Comparison of ENCODE assay signal across 37 cellular contexts in the genomic region with DNA sequence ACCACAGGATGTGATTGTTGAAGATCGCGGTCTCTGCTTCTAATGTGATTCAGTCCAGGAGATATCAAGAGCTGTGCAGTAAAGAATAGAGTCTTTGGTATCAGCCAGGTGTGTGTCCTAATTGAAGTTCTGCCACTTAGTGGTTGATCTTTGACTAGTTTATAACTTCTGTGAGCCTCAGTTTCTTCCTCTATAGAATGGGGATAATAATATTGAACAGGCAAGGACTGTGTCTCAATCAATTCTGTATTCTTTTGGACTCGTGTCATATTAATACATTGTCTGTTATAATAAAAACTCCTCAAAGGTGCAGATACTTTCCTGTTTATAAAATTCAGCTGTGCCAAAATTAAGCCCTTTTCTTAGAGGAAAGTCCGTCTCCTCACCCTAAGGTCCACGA.
"Had no signal": no experiment of that assay in that cellular context is flagged by ENCODE, and none has a peak within 500 bp of the region (broad histone marks: within the 10 kb centered on the region; RNA-seq: fewer than 3 reads in every experiment).

No MANE protein-coding gene starts in this region.

- H3K9me3 Mint-ChIP-seq: activated B cell treated with CpG ODN at 0.5 μM for 24 hours; activated CD4-positive, alpha-beta memory T cell treated with anti-CD3 and anti-CD28 coated beads for 36 hours; activated CD4-positive, alpha-beta T cell treated with anti-CD3 and anti-CD28 coated beads, Interleukin-2, amount 10 ng/mL, durations not matched to agents 24 days and 14 days; activated CD8-positive, alpha-beta T cell treated with anti-CD3 and anti-CD28 coated beads for 36 hours; activated naive CD4-positive, alpha-beta T cell treated with anti-CD3 and anti-CD28 coated beads for 36 hours; activated naive CD8-positive, alpha-beta T cell treated with anti-CD3 and anti-CD28 coated beads for 36 hours; activated T-cell treated with anti-CD3 and anti-CD28 coated beads, Interleukin-2, amount 50 U/mL, for 4 hours; activated T-cell treated with anti-CD3 and anti-CD28 coated beads, Interleukin-2, amount 50 U/mL, for 72 hours; activated T-helper 1 cell treated with anti-CD3 and anti-CD28 coated beads, Interleukin-12 subunit alpha, Interleukin-12 subunit beta, Interleukin-2, Interleukin-4 antibody, amounts not matched to agents 30 ng/mL and 10 ng/mL and 1 ng/mL, durations not matched to agents 14 hours and 24 hours and 36 hours; activated T-helper 17 cell treated with anti-CD3 and anti-CD28 coated beads, Interleukin-2, amount 50 U/mL, for 72 hours; brain; central memory CD8-positive, alpha-beta T cell; T-helper 1 cell treated with Interleukin-12 subunit alpha and Interleukin-12 subunit beta and Interleukin-4 antibody, amounts not matched to agents 30 μg/mL and 1 μg/mL, for 36 hours; T-helper 2 cell treated with Interferon-gamma antibody and Interleukin-4, amounts not matched to agents 5 μg/mL and 100 μg/mL, for 36 hours had no signal

- H3K4me1 ChIP-seq: adrenal gland had no signal

- H3K4me3 Mint-ChIP-seq: activated B cell treated with CpG ODN at 0.5 μM for 24 hours; activated CD4-positive, alpha-beta memory T cell treated with anti-CD3 and anti-CD28 coated beads for 36 hours; activated CD4-positive, alpha-beta T cell treated with anti-CD3 and anti-CD28 coated beads, Interleukin-2, amount 10 ng/mL, durations not matched to agents 24 days and 14 days; activated CD8-positive, alpha-beta T cell treated with anti-CD3 and anti-CD28 coated beads for 36 hours; activated naive CD4-positive, alpha-beta T cell treated with anti-CD3 and anti-CD28 coated beads for 36 hours; activated naive CD8-positive, alpha-beta T cell treated with anti-CD3 and anti-CD28 coated beads for 36 hours; activated T-cell treated with anti-CD3 and anti-CD28 coated beads, Interleukin-2, amount 50 U/mL, for 4 hours; activated T-cell treated with anti-CD3 and anti-CD28 coated beads, Interleukin-2, amount 50 U/mL, for 72 hours; activated T-helper 1 cell treated with anti-CD3 and anti-CD28 coated beads, Interleukin-12 subunit alpha, Interleukin-12 subunit beta, Interleukin-2, Interleukin-4 antibody, amounts not matched to agents 30 ng/mL and 10 ng/mL and 1 ng/mL, durations not matched to agents 14 hours and 24 hours and 36 hours; activated T-helper 17 cell treated with anti-CD3 and anti-CD28 coated beads, Interleukin-2, amount 50 U/mL, for 72 hours; brain; central memory CD8-positive, alpha-beta T cell; T-helper 1 cell treated with Interleukin-12 subunit alpha and Interleukin-12 subunit beta and Interleukin-4 antibody, amounts not matched to agents 30 μg/mL and 1 μg/mL, for 36 hours; T-helper 2 cell treated with Interferon-gamma antibody and Interleukin-4, amounts not matched to agents 5 μg/mL and 100 μg/mL, for 36 hours had no signal

- ATAC-seq: activated CD8-positive, alpha-beta T cell treated with anti-CD3 and anti-CD28 coated beads for 36 hours; activated T-cell treated with anti-CD3 and anti-CD28 coated beads, Interleukin-2, amount 50 U/mL, for 4 hours; activated T-cell treated with anti-CD3 and anti-CD28 coated beads, Interleukin-2, amount 50 U/mL, for 72 hours; activated T-helper 17 cell treated with anti-CD3 and anti-CD28 coated beads, Interleukin-2, amount 50 U/mL, for 72 hours had no signal

- H3K36me3 ChIP-seq: adrenal gland had no signal

- H3K4me3 ChIP-seq: adrenal gland, cardiac muscle cell had no signal

- H3K27ac ChIP-seq: adrenal gland, cardiac muscle cell, VCaP had no signal

- DNase-seq: activated B cell treated with CpG ODN at 0.5 μM for 24 hours; activated CD4-positive, alpha-beta memory T cell treated with anti-CD3 and anti-CD28 coated beads for 36 hours; activated CD4-positive, alpha-beta T cell treated with anti-CD3 and anti-CD28 coated beads for 4 hours; activated CD4-positive, alpha-beta T cell treated with anti-CD3 and anti-CD28 coated beads, Interleukin-2, amount 10 ng/mL, durations not matched to agents 24 days and 14 days; activated CD4-positive, alpha-beta T cell treated with anti-CD3 and anti-CD28 coated beads, Interleukin-2, amount 50 U/mL, for 1 hour; activated CD4-positive, alpha-beta T cell treated with anti-CD3 and anti-CD28 coated beads, Interleukin-2, amount 50 U/mL, for 4 hours; activated CD4-positive, CD25-positive, alpha-beta regulatory T cell treated with anti-CD3 and anti-CD28 coated beads, Interleukin-2, amount 50 U/mL, for 72 hours; activated CD8-positive, alpha-beta memory T cell treated with anti-CD3 and anti-CD28 coated beads, Interleukin-2, amount 50 U/mL, for 4 hours; activated CD8-positive, alpha-beta T cell treated with anti-CD3 and anti-CD28 coated beads for 36 hours; activated effector memory CD4-positive, alpha-beta T cell treated with anti-CD3 and anti-CD28 coated beads, Interleukin-2, amount 50 U/mL, for 16 hours; activated gamma-delta T cell treated with Interleukin-2 at 50 U/mL for 16 hours; activated naive CD4-positive, alpha-beta T cell; activated naive CD4-positive, alpha-beta T cell treated with anti-CD3 and anti-CD28 coated beads for 36 hours; activated naive CD4-positive, alpha-beta T cell treated with anti-CD3 and anti-CD28 coated beads, Interleukin-2, amount 50 U/mL, for 16 hours; activated naive CD8-positive, alpha-beta T cell treated with anti-CD3 and anti-CD28 coated beads for 36 hours; activated T-cell treated with anti-CD3 and anti-CD28 coated beads for 4 hours; activated T-cell treated with anti-CD3 and anti-CD28 coated beads, Interleukin-2, amount 50 U/mL, for 1 hour; activated T-cell treated with anti-CD3 and anti-CD28 coated beads, Interleukin-2, amount 50 U/mL, for 4 hours; activated T-cell treated with anti-CD3 and anti-CD28 coated beads, Interleukin-2, amount 50 U/mL, for 72 hours; adrenal gland; amniotic stem cell; aorta; caudate nucleus; cerebellar nuclear complex; SW 1271; T-helper 1 cell; T-helper 9 cell had no signal

- H3K9me3 ChIP-seq: adrenal gland had no signal

- H3K27me3 Mint-ChIP-seq: activated B cell treated with CpG ODN at 0.5 μM for 24 hours; activated CD4-positive, alpha-beta memory T cell treated with anti-CD3 and anti-CD28 coated beads for 36 hours; activated CD4-positive, alpha-beta T cell treated with anti-CD3 and anti-CD28 coated beads, Interleukin-2, amount 10 ng/mL, durations not matched to agents 24 days and 14 days; activated CD8-positive, alpha-beta T cell treated with anti-CD3 and anti-CD28 coated beads for 36 hours; activated naive CD8-positive, alpha-beta T cell treated with anti-CD3 and anti-CD28 coated beads for 36 hours; activated T-helper 17 cell treated with anti-CD3 and anti-CD28 coated beads, Interleukin-2, amount 50 U/mL, for 72 hours; brain; central memory CD8-positive, alpha-beta T cell had no signal

- H3K27ac Mint-ChIP-seq: activated B cell treated with CpG ODN at 0.5 μM for 24 hours; activated CD4-positive, alpha-beta memory T cell treated with anti-CD3 and anti-CD28 coated beads for 36 hours; activated CD4-positive, alpha-beta T cell treated with anti-CD3 and anti-CD28 coated beads, Interleukin-2, amount 10 ng/mL, durations not matched to agents 24 days and 14 days; activated CD8-positive, alpha-beta T cell treated with anti-CD3 and anti-CD28 coated beads for 36 hours; activated naive CD4-positive, alpha-beta T cell treated with anti-CD3 and anti-CD28 coated beads for 36 hours; activated naive CD8-positive, alpha-beta T cell treated with anti-CD3 and anti-CD28 coated beads for 36 hours; activated T-cell treated with anti-CD3 and anti-CD28 coated beads, Interleukin-2, amount 50 U/mL, for 72 hours; activated T-helper 1 cell treated with anti-CD3 and anti-CD28 coated beads, Interleukin-12 subunit alpha, Interleukin-12 subunit beta, Interleukin-2, Interleukin-4 antibody, amounts not matched to agents 30 ng/mL and 10 ng/mL and 1 ng/mL, durations not matched to agents 14 hours and 24 hours and 36 hours; activated T-helper 17 cell treated with anti-CD3 and anti-CD28 coated beads, Interleukin-2, amount 50 U/mL, for 72 hours; brain; T-helper 1 cell treated with Interleukin-12 subunit alpha and Interleukin-12 subunit beta and Interleukin-4 antibody, amounts not matched to agents 30 μg/mL and 1 μg/mL, for 36 hours; T-helper 2 cell treated with Interferon-gamma antibody and Interleukin-4, amounts not matched to agents 5 μg/mL and 100 μg/mL, for 36 hours had no signal

- H3K27me3 ChIP-seq: adrenal gland, cardiac muscle cell had no signal

- FAIRE-seq: bronchial epithelial cell, TTC549 had no signal

- H3K4me1 Mint-ChIP-seq: activated B cell treated with CpG ODN at 0.5 μM for 24 hours; activated CD4-positive, alpha-beta T cell treated with anti-CD3 and anti-CD28 coated beads, Interleukin-2, amount 10 ng/mL, durations not matched to agents 24 days and 14 days; activated naive CD8-positive, alpha-beta T cell treated with anti-CD3 and anti-CD28 coated beads for 36 hours; activated T-helper 17 cell treated with anti-CD3 and anti-CD28 coated beads, Interleukin-2, amount 50 U/mL, for 72 hours; brain; central memory CD8-positive, alpha-beta T cell had no signal

- H3K36me3 Mint-ChIP-seq: activated naive CD8-positive, alpha-beta T cell treated with anti-CD3 and anti-CD28 coated beads for 36 hours had no signal
